ENCODE assay signal across 2 cellular contexts in genomic region chr6:26533532-26533931, GRCh38.
TF ChIP-seq lines count a peak whose summit lies in the region.

No MANE protein-coding gene starts in this region.

TF ChIP-seq in GM23338, 12 proteins besides CTCF, POLR2A, EP300 and RAD21 (continued from another document):
- TF ChIP-seq, protein P1, sequence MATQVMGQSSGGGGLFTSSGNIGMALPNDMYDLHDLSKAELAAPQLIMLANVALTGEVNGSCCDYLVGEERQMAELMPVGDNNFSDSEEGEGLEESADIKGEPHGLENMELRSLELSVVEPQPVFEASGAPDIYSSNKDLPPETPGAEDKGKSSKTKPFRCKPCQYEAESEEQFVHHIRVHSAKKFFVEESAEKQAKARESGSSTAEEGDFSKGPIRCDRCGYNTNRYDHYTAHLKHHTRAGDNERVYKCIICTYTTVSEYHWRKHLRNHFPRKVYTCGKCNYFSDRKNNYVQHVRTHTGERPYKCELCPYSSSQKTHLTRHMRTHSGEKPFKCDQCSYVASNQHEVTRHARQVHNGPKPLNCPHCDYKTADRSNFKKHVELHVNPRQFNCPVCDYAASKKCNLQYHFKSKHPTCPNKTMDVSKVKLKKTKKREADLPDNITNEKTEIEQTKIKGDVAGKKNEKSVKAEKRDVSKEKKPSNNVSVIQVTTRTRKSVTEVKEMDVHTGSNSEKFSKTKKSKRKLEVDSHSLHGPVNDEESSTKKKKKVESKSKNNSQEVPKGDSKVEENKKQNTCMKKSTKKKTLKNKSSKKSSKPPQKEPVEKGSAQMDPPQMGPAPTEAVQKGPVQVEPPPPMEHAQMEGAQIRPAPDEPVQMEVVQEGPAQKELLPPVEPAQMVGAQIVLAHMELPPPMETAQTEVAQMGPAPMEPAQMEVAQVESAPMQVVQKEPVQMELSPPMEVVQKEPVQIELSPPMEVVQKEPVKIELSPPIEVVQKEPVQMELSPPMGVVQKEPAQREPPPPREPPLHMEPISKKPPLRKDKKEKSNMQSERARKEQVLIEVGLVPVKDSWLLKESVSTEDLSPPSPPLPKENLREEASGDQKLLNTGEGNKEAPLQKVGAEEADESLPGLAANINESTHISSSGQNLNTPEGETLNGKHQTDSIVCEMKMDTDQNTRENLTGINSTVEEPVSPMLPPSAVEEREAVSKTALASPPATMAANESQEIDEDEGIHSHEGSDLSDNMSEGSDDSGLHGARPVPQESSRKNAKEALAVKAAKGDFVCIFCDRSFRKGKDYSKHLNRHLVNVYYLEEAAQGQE (IDR thresholded peaks at IDR 0.05; ENCODE audit: unreplicated experiment), result no peak
- TF ChIP-seq, protein P2, sequence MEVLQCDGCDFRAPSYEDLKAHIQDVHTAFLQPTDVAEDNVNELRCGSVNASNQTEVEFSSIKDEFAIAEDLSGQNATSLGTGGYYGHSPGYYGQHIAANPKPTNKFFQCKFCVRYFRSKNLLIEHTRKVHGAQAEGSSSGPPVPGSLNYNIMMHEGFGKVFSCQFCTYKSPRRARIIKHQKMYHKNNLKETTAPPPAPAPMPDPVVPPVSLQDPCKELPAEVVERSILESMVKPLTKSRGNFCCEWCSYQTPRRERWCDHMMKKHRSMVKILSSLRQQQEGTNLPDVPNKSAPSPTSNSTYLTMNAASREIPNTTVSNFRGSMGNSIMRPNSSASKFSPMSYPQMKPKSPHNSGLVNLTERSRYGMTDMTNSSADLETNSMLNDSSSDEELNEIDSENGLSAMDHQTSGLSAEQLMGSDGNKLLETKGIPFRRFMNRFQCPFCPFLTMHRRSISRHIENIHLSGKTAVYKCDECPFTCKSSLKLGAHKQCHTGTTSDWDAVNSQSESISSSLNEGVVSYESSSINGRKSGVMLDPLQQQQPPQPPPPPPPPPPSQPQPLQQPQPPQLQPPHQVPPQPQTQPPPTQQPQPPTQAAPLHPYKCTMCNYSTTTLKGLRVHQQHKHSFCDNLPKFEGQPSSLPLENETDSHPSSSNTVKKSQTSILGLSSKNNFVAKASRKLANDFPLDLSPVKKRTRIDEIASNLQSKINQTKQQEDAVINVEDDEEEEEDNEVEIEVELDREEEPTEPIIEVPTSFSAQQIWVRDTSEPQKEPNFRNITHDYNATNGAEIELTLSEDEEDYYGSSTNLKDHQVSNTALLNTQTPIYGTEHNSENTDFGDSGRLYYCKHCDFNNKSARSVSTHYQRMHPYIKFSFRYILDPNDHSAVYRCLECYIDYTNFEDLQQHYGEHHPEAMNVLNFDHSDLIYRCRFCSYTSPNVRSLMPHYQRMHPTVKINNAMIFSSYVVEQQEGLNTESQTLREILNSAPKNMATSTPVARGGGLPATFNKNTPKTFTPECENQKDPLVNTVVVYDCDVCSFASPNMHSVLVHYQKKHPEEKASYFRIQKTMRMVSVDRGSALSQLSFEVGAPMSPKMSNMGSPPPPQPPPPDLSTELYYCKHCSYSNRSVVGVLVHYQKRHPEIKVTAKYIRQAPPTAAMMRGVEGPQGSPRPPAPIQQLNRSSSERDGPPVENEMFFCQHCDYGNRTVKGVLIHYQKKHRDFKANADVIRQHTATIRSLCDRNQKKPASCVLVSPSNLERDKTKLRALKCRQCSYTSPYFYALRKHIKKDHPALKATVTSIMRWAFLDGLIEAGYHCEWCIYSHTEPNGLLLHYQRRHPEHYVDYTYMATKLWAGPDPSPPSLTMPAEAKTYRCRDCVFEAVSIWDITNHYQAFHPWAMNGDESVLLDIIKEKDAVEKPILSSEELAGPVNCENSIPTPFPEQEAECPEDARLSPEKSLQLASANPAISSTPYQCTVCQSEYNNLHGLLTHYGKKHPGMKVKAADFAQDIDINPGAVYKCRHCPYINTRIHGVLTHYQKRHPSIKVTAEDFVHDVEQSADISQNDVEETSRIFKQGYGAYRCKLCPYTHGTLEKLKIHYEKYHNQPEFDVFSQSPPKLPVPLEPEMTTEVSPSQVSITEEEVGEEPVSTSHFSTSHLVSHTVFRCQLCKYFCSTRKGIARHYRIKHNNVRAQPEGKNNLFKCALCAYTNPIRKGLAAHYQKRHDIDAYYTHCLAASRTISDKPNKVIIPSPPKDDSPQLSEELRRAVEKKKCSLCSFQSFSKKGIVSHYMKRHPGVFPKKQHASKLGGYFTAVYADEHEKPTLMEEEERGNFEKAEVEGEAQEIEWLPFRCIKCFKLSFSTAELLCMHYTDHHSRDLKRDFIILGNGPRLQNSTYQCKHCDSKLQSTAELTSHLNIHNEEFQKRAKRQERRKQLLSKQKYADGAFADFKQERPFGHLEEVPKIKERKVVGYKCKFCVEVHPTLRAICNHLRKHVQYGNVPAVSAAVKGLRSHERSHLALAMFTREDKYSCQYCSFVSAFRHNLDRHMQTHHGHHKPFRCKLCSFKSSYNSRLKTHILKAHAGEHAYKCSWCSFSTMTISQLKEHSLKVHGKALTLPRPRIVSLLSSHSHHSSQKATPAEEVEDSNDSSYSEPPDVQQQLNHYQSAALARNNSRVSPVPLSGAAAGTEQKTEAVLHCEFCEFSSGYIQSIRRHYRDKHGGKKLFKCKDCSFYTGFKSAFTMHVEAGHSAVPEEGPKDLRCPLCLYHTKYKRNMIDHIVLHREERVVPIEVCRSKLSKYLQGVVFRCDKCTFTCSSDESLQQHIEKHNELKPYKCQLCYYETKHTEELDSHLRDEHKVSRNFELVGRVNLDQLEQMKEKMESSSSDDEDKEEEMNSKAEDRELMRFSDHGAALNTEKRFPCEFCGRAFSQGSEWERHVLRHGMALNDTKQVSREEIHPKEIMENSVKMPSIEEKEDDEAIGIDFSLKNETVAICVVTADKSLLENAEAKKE (CRISPR knock-in tag; IDR thresholded peaks at IDR 0.05), result no peak

TF ChIP-seq in WTC11, 78 proteins besides CTCF, POLR2A, EP300 and RAD21 (continued from another document):
- no peak for TF ChIP-seq NFE2L1 (CRISPR knock-in tag; IDR thresholded peaks at IDR 0.05)
- no peak for TF ChIP-seq NR3C1 (CRISPR knock-in tag; conservative IDR thresholded peaks at IDR 0.05; ENCODE audit: low read depth)
- no peak for TF ChIP-seq EMX1 (CRISPR knock-in tag; IDR thresholded peaks at IDR 0.05)
- TF ChIP-seq ZNF232 (CRISPR knock-in tag; IDR thresholded peaks at IDR 0.05), result no peak
- TF ChIP-seq, protein P3, sequence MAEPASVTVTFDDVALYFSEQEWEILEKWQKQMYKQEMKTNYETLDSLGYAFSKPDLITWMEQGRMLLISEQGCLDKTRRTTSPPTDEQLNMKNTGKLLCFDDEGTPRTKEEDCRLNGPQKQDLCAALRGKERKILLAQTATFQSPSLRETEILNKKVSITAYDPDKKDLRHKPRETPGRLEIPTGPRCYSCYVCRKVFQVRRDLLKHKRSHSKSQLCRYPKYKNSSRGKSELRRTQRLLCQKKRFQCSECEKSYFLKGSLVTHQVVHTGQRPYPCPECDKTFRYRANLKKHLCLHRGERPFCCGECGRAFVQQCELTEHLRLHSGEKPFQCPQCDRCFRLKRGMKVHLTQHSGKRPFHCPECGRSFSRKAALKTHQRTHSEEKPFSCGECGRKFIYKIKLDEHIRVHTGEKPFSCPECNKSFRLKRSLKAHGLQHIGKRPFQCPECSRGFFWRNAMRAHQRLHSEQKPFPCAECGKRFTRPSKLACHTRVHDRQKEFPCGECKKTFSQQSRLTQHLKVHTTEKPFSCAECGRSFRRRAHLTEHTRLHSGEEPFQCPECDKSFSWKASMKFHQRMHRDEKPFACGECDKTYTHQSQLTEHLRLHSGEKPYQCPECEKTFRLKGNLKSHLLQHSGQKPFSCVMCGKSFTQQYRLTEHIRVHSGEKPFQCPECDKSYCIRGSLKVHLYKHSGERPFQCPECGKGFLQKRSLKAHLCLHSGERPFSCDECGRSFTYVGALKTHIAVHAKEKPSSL (CRISPR knock-in tag; conservative IDR thresholded peaks at IDR 0.05), result no peak
- no peak for TF ChIP-seq ARID4B (CRISPR knock-in tag; IDR thresholded peaks at IDR 0.05; ENCODE audit: borderline replicate concordance)
- TF ChIP-seq, protein P4, sequence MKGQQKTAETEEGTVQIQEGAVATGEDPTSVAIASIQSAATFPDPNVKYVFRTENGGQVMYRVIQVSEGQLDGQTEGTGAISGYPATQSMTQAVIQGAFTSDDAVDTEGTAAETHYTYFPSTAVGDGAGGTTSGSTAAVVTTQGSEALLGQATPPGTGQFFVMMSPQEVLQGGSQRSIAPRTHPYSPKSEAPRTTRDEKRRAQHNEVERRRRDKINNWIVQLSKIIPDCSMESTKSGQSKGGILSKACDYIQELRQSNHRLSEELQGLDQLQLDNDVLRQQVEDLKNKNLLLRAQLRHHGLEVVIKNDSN (CRISPR knock-in tag; IDR thresholded peaks at IDR 0.05), result no peak
- no peak for TF ChIP-seq E2F5 (CRISPR knock-in tag; IDR thresholded peaks at IDR 0.05)
- TF ChIP-seq TCF7 (CRISPR knock-in tag; IDR thresholded peaks at IDR 0.05; ENCODE audit: low read depth), result no peak
